Comparison of ENCODE assay signal across 29 cellular contexts in genomic region chr6:43494321-43494720, GRCh38. TPM values are rescaled to one million over a fixed set of nuclear protein-coding genes. Genes with fewer than 3 reads are reported as not detected.
DNase-seq lines count a peak whose midpoint lies in the region; ATAC-seq and TF ChIP-seq lines count a peak whose summit lies in the region.
"Had no signal": no experiment of that assay in that cellular context is flagged by ENCODE, and none has a peak within 500 bp of the region (broad histone marks: within the 10 kb centered on the region; RNA-seq: fewer than 3 reads in every experiment).

No MANE protein-coding gene starts in this region.

- H3K36me3 Mint-ChIP-seq in activated naive CD4-positive, alpha-beta T cell treated with anti-CD3 and anti-CD28 coated beads, Interleukin-2, amount 10 ng/mL, durations not matched to agents 7 days and 5 days: peaks cover 3% of the 10 kb centered on the region
- H3K36me3 Mint-ChIP-seq in T-helper 17 cell (ENCODE audit: low read depth): no peaks in the 10 kb centered on the region
- H3K36me3 Mint-ChIP-seq in immature natural killer cell: peaks cover 0 to 3% (median under 1%) of the 10 kb centered on the region in 3 donors
- no peaks in the 10 kb centered on the region for H3K36me3 Mint-ChIP-seq in type B pancreatic cell

- TF ChIP-seq CTCF in type B pancreatic cell (conservative IDR thresholded peaks at IDR 0.05): no peak

- H3K4me1 Mint-ChIP-seq in activated naive CD4-positive, alpha-beta T cell treated with anti-CD3 and anti-CD28 coated beads, Interleukin-2, amount 10 ng/mL, durations not matched to agents 7 days and 5 days: peaks cover 21% of the 10 kb centered on the region
- H3K4me1 Mint-ChIP-seq in T-helper 17 cell (peaks cover 29% of the 10 kb centered on the region), immature natural killer cell (peaks cover 30 to 36% of the 10 kb centered on the region in 2 donors), type B pancreatic cell (ENCODE audit: unreplicated experiment) (peaks cover 25% of the 10 kb centered on the region)

- no peak for ATAC-seq in T-helper 17 cell
- ATAC-seq in HG03521 (IDR thresholded peaks at IDR 0.05; ENCODE audit: unreplicated experiment): no peak
- ATAC-seq: activated CD8-positive, alpha-beta T cell treated with anti-CD3 and anti-CD28 coated beads, Interleukin-2, amount 10 ng/mL, durations not matched to agents 7 days and 5 days; GM12878; SK-N-SH treated with all-trans-retinoic acid at 6 μM for 48 hours; upper lobe of right lung had no signal

- H3K4me3 Mint-ChIP-seq in activated naive CD4-positive, alpha-beta T cell treated with anti-CD3 and anti-CD28 coated beads, Interleukin-2, amount 10 ng/mL, durations not matched to agents 7 days and 5 days: no peak overlapping the region
- peak overlapping the region; percentile 5 for H3K4me3 Mint-ChIP-seq in T-helper 17 cell
- H3K4me3 Mint-ChIP-seq in immature natural killer cell: peak overlapping the region in 2 of 5 donors; percentile 14 to 48
- no peak overlapping the region for H3K4me3 Mint-ChIP-seq in type B pancreatic cell
- H3K4me3 Mint-ChIP-seq: activated B cell treated with CpG ODN at 0.5 μM for 24 hours; activated CD8-positive, alpha-beta T cell treated with anti-CD3 and anti-CD28 coated beads, Interleukin-2, amount 10 ng/mL, durations not matched to agents 7 days and 5 days; activated naive CD4-positive, alpha-beta T cell treated with anti-CD3 and anti-CD28 coated beads for 36 hours; B cell; H9 had no signal

- H3K27ac Mint-ChIP-seq in activated naive CD4-positive, alpha-beta T cell treated with anti-CD3 and anti-CD28 coated beads, Interleukin-2, amount 10 ng/mL, durations not matched to agents 7 days and 5 days: peak overlapping the region; percentile 24
- H3K27ac Mint-ChIP-seq in T-helper 17 cell: peak overlapping the region; percentile 89
- H3K27ac Mint-ChIP-seq in immature natural killer cell: peak overlapping the region in 4 of 6 donors; percentile 22 to 75 (median 72)
- H3K27ac Mint-ChIP-seq in type B pancreatic cell: peak overlapping the region; percentile 72
- H3K27ac Mint-ChIP-seq: activated B cell treated with CpG ODN at 0.5 μM for 24 hours; activated naive CD4-positive, alpha-beta T cell treated with anti-CD3 and anti-CD28 coated beads for 36 hours; B cell; progenitor cell of endocrine pancreas had no signal

- DNase-seq in activated naive CD4-positive, alpha-beta T cell treated with anti-CD3 and anti-CD28 coated beads, Interleukin-2, amount 10 ng/mL, durations not matched to agents 7 days and 5 days: no peak
- DNase-seq in activated naive CD4-positive, alpha-beta T cell (lab: John Stamatoyannopoulos, UW): no peak
- no peak for DNase-seq in T-helper 17 cell
- no peak for DNase-seq in immature natural killer cell
- no peak for DNase-seq in type B pancreatic cell (ENCODE audit: extremely low spot score, unreplicated experiment)
- DNase-seq in middle frontal gyrus (ENCODE audit: extremely low spot score, low spot score): no peak
- DNase-seq in NCI-H510A treated with DMSO at 0.1 percent for 48 hours (lab: John Stamatoyannopoulos, UW): no peak
- DNase-seq: activated B cell treated with CpG ODN at 0.5 μM for 24 hours; activated CD8-positive, alpha-beta T cell treated with anti-CD3 and anti-CD28 coated beads, Interleukin-2, amount 10 ng/mL, durations not matched to agents 7 days and 5 days; activated naive CD4-positive, alpha-beta T cell treated with anti-CD3 and anti-CD28 coated beads for 36 hours; amniotic stem cell; Calu3; dermis blood vessel endothelial cell; DND-41; H9; NCI-H1092 treated with DMSO at 0.1 percent for 48 hours; NCI-H2029; NCI-H345; sigmoid colon; upper lobe of right lung had no signal

- CTCF ChIA-PET in activated naive CD4-positive, alpha-beta T cell treated with anti-CD3 and anti-CD28 coated beads, Interleukin-2, amount 10 ng/mL, durations not matched to agents 7 days and 5 days (lab: Charles Lee): interaction anchor here (1.0 to 6.3 kb wide), 6 partner anchors 9 to 232 kb away, joined by 3 to 44 read pairs (median 4); no protein-coding TSS in a partner anchor

- no peaks in the 10 kb centered on the region for H3K9me3 Mint-ChIP-seq in activated naive CD4-positive, alpha-beta T cell treated with anti-CD3 and anti-CD28 coated beads, Interleukin-2, amount 10 ng/mL, durations not matched to agents 7 days and 5 days
- H3K9me3 Mint-ChIP-seq in immature natural killer cell (no peaks in the 10 kb centered on the region), type B pancreatic cell (no peaks in the 10 kb centered on the region)
- H3K9me3 Mint-ChIP-seq: activated B cell treated with CpG ODN at 0.5 μM for 24 hours; activated naive CD4-positive, alpha-beta T cell treated with anti-CD3 and anti-CD28 coated beads for 36 hours; H9 had no signal

- H3K27me3 Mint-ChIP-seq in activated naive CD4-positive, alpha-beta T cell treated with anti-CD3 and anti-CD28 coated beads, Interleukin-2, amount 10 ng/mL, durations not matched to agents 7 days and 5 days: no peaks in the 10 kb centered on the region
- no peaks in the 10 kb centered on the region for H3K27me3 Mint-ChIP-seq in T-helper 17 cell
- peaks cover 0 to 2% (median 1%) of the 10 kb centered on the region in 3 donors for H3K27me3 Mint-ChIP-seq in immature natural killer cell (ENCODE audit: low read depth in 3 of 3)
- no peaks in the 10 kb centered on the region for H3K27me3 Mint-ChIP-seq in type B pancreatic cell
- H3K27me3 Mint-ChIP-seq: activated B cell treated with CpG ODN at 0.5 μM for 24 hours, B cell, progenitor cell of endocrine pancreas had no signal

- no peaks in the 10 kb centered on the region for H3K9me3 ChIP-seq in T-helper 17 cell (ENCODE audit: control insufficient read depth, low read length, poor library complexity, severe bottlenecking)
- H3K9me3 ChIP-seq: neutrophil, sigmoid colon, upper lobe of right lung had no signal

RNA-seq across cellular contexts. Expression of gene LRRC73, which starts 15.8 kb away (rescaled TPM):
- total RNA-seq in T-helper 17 cell (under 1 TPM; 0.37 TPM), type B pancreatic cell (ENCODE audit: low replicate concordance) (1.5 and 2.9 TPM in 2 replicates)
- polyA plus RNA-seq in immature natural killer cell: not detected
- total RNA-seq: kidney epithelial cell had no signal
- polyA plus RNA-seq: GM12878 had no signal

RNA-seq across cellular contexts. Expression of gene TJAP1, which starts 17.0 kb away (rescaled TPM):
- total RNA-seq in T-helper 17 cell (10 to 100 TPM; 33.2 to 36.3 TPM), type B pancreatic cell (ENCODE audit: low replicate concordance) (34.7 and 44.5 TPM in 2 replicates)
- polyA plus RNA-seq in immature natural killer cell: 10 to 100 TPM in 1 of 3 donors, 1 to 10 TPM in 2; 2.6 to 10.9 (median 3.4) TPM

RNA-seq across cellular contexts. Expression of gene YIPF3, which starts 22.4 kb away (rescaled TPM):
- total RNA-seq in T-helper 17 cell: 10 to 100 TPM; 50.5 to 55.9 TPM
- polyA plus RNA-seq in immature natural killer cell: 10 to 100 TPM; 73.7 to 92.2 (median 76.6) TPM
- total RNA-seq in type B pancreatic cell (ENCODE audit: low replicate concordance): 122 and 135 TPM in 2 replicates

RNA-seq across cellular contexts. Expression of gene POLR1C, which starts 22.6 kb away (rescaled TPM):
- total RNA-seq in T-helper 17 cell (10 to 100 TPM; 51.6 to 54.9 TPM), type B pancreatic cell (ENCODE audit: low replicate concordance) (57.4 and 60.8 TPM in 2 replicates)
- polyA plus RNA-seq in immature natural killer cell: 10 to 100 TPM in 1 of 3 donors, 1 to 10 TPM in 2; 5.7 to 15.5 (median 7.3) TPM

RNA-seq across cellular contexts. Expression of gene DLK2, which starts 39.0 kb away (rescaled TPM):
- under 1 TPM; 0.25 to 0.89 TPM for total RNA-seq in T-helper 17 cell
- polyA plus RNA-seq in immature natural killer cell: under 1 TPM in 1 of 3 donors, not detected in 2; 0.11 TPM
- 3.3 and 3.4 TPM in 2 replicates for total RNA-seq in type B pancreatic cell (ENCODE audit: low replicate concordance)
- total RNA-seq: activated CD8-positive, alpha-beta T cell treated with anti-CD3 and anti-CD28 coated beads, Interleukin-2, amount 10 ng/mL, durations not matched to agents 7 days and 5 days; B cell; endothelial cell of umbilical vein; kidney epithelial cell; OCI-LY7; sigmoid colon had no signal

Comparison
In these comparisons a context has a peak if more than half of its experiments do, and no peak if none do; other contexts are left out.
1. H3K27ac Mint-ChIP-seq: peak in every context shown above with its lines; median percentile 89 in T-helper 17 cell; 72 in type B pancreatic cell; 72 in immature natural killer cell; 24 in activated naive CD4-positive, alpha-beta T cell treated with anti-CD3 and anti-CD28 coated beads, Interleukin-2, amount 10 ng/mL, durations not matched to agents 7 days and 5 days.